10 cellular contexts compared by ENCODE assay signal in genomic region chr6:23174781-23175361, GRCh38.
DNase-seq lines count a peak whose midpoint lies in the region; ATAC-seq and TF ChIP-seq lines count a peak whose summit lies in the region.
"Had no signal": no experiment of that assay in that cellular context is flagged by ENCODE, and none has a peak within 500 bp of the region (broad histone marks: within the 10 kb centered on the region; RNA-seq: fewer than 3 reads in every experiment).

No MANE protein-coding gene starts in this region.

- no peak for ATAC-seq in GM19023 (IDR thresholded peaks at IDR 0.05; ENCODE audit: unreplicated experiment)

- no peak overlapping the region for H3K4me3 Mint-ChIP-seq in Caco-2 (ENCODE audit: unreplicated experiment)

- BruUV-seq in Caco-2 (replicated peaks; lab: Mats Ljungman, UMichigan), result no TSS peak

- no peaks in the 10 kb centered on the region for H3K36me3 Mint-ChIP-seq in Caco-2 (ENCODE audit: insufficient read depth, unreplicated experiment)

- H3K4me3 ChIP-seq in AG10803 (ENCODE audit: low read length) (peak overlapping the region; percentile 2), brain microvascular endothelial cell (ENCODE audit: low read depth, low read length) (no peak overlapping the region), Caco-2 (ENCODE audit: low read depth, low read length) (no peak overlapping the region)
- H3K4me3 ChIP-seq: transverse colon had no signal

- no peaks in the 10 kb centered on the region; the same call in 1 of the 2 replicates for H3K9me3 ChIP-seq in Caco-2
- H3K9me3 ChIP-seq: transverse colon had no signal

- peaks cover 22% of the 10 kb centered on the region for H3K9me3 Mint-ChIP-seq in Caco-2 (ENCODE audit: unreplicated experiment)

- POLR2A ChIA-PET in Caco-2 (lab: Charles Lee), result no interaction called here

- no peak for TF ChIP-seq CTCF in AG10803 (conservative IDR thresholded peaks at IDR 0.05; ENCODE audit: low read length)
- TF ChIP-seq CTCF in brain microvascular endothelial cell (IDR thresholded peaks at IDR 0.05; ENCODE audit: low read depth, low read length, missing control alignments), result no peak
- TF ChIP-seq CTCF in Caco-2 (IDR thresholded peaks at IDR 0.05; ENCODE audit: insufficient read depth in 1 of 2, low read depth in 1 of 2, low read length in 1 of 2, severe bottlenecking in 1 of 2, unreplicated experiment in 1 of 2), result no peak

- H3K27me3 ChIP-seq in brain microvascular endothelial cell (replicated peaks), result no peaks in the 10 kb centered on the region
- H3K27me3 ChIP-seq in Caco-2 (replicated peaks; ENCODE audit: control insufficient read depth, insufficient read depth, low read length), result no peaks in the 10 kb centered on the region
- H3K27me3 ChIP-seq: transverse colon had no signal

- intact Hi-C loops in Caco-2 (cut with micrococcal nuclease; ENCODE audit: unreplicated experiment), result no loop called here

- DNase-seq in AG10803 (ENCODE audit: low read depth) (peak; percentile 91), HT1080 (ENCODE audit: low read depth) (peak; percentile 84), brain microvascular endothelial cell (peak; percentile 91), myocyte (ENCODE audit: low read depth) (peak; percentile 66), NCI-H146 (lab: John Stamatoyannopoulos, UW) (no peak), AML-193 (lab: John Stamatoyannopoulos, UW) (no peak), Caco-2 (no peak)
- DNase-seq: cerebellar nuclear complex, transverse colon had no signal

- no peak overlapping the region for H3K27ac Mint-ChIP-seq in Caco-2 (ENCODE audit: unreplicated experiment)

- no peaks in the 10 kb centered on the region for H3K4me1 ChIP-seq in Caco-2
- H3K4me1 ChIP-seq: transverse colon had no signal

- peak overlapping the region; percentile 91 for H3K27ac ChIP-seq in brain microvascular endothelial cell
- H3K27ac ChIP-seq: transverse colon had no signal

- H3K4me1 Mint-ChIP-seq in Caco-2 (ENCODE audit: low read depth, unreplicated experiment), result peaks cover 4% of the 10 kb centered on the region

- CTCF ChIA-PET in Caco-2 (lab: Charles Lee), result no interaction called here

- in situ Hi-C loops in brain microvascular endothelial cell (cut with HindIII; ENCODE audit: low pct_ligation_motif_present, low sequenced_read_pairs), result no loop called here

- no peaks in the 10 kb centered on the region for H3K27me3 Mint-ChIP-seq in Caco-2 (ENCODE audit: insufficient read depth, unreplicated experiment)

- H3K36me3 ChIP-seq in brain microvascular endothelial cell (replicated peaks) (no peaks in the 10 kb centered on the region), Caco-2 (ENCODE audit: control insufficient read depth, insufficient read depth, low read length) (no peaks in the 10 kb centered on the region)
- H3K36me3 ChIP-seq: transverse colon had no signal

Comparison
In these comparisons a context has a peak if more than half of its experiments do, and no peak if none do; other contexts are left out.
1. DNase-seq: peak in AG10803 (single experiment), HT1080 (single experiment), brain microvascular endothelial cell (single experiment) and myocyte (single experiment); none in NCI-H146 (single experiment), AML-193 (0 of 2) and Caco-2 (0 of 2).